Comparison of ENCODE assay signal across 1 cellular context in the genomic region with DNA sequence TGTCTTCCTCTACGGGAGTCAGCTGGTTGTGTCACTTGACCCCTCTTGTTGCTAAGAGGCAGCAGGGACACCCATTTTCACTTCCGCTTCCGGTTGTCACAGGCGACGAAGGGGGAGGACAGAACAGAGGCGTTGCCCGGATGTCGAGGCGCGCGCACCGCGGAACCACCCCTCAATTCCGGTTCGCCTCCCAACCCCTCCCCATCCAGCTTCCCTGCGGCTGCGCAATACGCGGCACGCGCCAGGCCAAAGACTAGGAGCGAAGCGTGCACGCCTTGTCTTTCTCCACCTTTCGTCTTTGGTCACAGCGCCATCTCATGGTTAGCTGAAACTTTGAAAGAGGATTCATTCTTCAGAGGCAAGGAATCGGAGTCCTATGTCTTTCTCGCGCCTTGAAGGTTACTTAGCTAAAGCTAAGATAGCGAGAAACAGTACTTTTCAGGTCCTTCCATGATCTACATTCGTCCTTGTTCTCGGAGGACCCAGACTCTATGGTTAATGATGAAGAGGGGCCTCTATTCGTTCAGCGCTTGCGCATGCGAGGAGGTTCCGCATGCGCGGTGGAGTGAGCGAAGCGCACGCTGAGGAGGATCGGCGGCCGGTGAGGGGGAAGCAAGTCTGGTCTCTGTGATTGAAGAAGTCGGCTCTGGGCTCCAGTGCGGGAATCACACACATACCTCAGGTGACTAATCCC.
TF ChIP-seq lines count a peak whose summit lies in the region.

A gene (minus strand): TSS at position 30 of the 694 bp plus-strand sequence. CDS start 106 bp downstream, outside the sequence.
A gene (plus strand): TSS at position 554 of the 694 bp plus-strand sequence. CDS start 4,440 bp downstream, outside the sequence.

TF ChIP-seq in SK-N-SH, 30 proteins besides CTCF, POLR2A, EP300 and RAD21 (continued from another document):
- TF ChIP-seq TAF1 (IDR thresholded peaks at IDR 0.05; ENCODE audit: borderline replicate concordance, low read depth, low read length), result peak; percentile 87
- TF ChIP-seq, protein P1, sequence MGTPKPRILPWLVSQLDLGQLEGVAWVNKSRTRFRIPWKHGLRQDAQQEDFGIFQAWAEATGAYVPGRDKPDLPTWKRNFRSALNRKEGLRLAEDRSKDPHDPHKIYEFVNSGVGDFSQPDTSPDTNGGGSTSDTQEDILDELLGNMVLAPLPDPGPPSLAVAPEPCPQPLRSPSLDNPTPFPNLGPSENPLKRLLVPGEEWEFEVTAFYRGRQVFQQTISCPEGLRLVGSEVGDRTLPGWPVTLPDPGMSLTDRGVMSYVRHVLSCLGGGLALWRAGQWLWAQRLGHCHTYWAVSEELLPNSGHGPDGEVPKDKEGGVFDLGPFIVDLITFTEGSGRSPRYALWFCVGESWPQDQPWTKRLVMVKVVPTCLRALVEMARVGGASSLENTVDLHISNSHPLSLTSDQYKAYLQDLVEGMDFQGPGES (IDR thresholded peaks at IDR 0.05; ENCODE audit: low read depth, low read length), result no peak
- TF ChIP-seq, protein P2, sequence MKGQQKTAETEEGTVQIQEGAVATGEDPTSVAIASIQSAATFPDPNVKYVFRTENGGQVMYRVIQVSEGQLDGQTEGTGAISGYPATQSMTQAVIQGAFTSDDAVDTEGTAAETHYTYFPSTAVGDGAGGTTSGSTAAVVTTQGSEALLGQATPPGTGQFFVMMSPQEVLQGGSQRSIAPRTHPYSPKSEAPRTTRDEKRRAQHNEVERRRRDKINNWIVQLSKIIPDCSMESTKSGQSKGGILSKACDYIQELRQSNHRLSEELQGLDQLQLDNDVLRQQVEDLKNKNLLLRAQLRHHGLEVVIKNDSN (IDR thresholded peaks at IDR 0.05; ENCODE audit: borderline replicate concordance, low read depth), result peak; percentile 87
- no peak for TF ChIP-seq JUND (IDR thresholded peaks at IDR 0.05)
- TF ChIP-seq NRF1 (IDR thresholded peaks at IDR 0.05; ENCODE audit: low read depth, low read length), result peak; percentile 92
- TF ChIP-seq ELF1 (IDR thresholded peaks at IDR 0.05), result peak; percentile 95
TF ChIP-seq in SK-N-SH: peak in this region for 12.
